Comparison of ENCODE assay signal across 17 cellular contexts in the genomic region with DNA sequence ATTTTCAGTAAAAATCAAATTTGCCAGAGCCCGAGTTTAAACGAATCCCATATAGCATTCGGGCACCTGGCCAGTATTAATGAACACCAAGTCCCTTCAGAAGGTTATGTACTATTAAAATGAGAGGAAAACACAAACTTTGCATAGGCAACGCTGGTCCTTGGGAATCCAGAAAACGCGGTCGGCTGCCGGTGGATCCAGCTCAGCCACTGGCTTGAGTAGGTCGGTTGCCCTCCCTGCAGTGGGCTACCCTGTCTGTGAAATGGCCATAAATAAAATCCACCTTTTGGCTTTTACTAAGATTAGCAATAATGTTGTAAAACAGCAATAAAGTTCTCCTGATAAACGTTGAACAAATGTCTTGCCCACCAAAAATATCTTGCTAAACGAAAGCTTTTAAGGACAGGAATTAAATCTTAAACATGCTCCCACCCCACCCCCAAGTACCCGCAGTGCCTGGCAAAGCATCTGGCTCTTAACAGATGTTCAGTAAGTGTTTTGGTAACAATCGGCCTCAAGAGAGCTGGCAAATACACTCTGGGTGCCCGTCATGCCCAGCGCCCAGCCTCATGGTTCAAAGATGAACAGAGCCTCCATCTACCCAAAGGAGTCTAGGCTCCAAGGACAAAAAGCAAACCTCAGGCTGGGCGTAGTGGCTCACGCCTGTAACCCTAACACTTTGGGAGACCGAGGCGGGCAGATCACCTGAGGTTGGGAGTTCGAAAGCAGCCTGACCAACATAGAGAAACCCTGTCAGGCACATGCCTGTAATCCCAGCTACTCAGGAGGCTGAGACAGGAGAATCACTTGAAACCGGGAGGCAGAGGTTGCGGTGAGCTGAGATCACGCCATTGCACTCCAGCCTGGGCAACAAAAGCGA.
DNase-seq lines count a peak whose midpoint lies in the region; ATAC-seq lines count a peak whose summit lies in the region.
"Had no signal": no experiment of that assay in that cellular context is flagged by ENCODE, and none has a peak within 500 bp of the region (broad histone marks: within the 10 kb centered on the region; RNA-seq: fewer than 3 reads in every experiment).

No MANE protein-coding gene starts in this region.

- H3K27me3 Mint-ChIP-seq in activated CD4-positive, alpha-beta memory T cell treated with anti-CD3 and anti-CD28 coated beads, Interleukin-2, amount 10 ng/mL, durations not matched to agents 7 days and 5 days, result peaks cover 17% of the 10 kb centered on the region
- H3K27me3 Mint-ChIP-seq in activated CD4-positive, alpha-beta memory T cell treated with anti-CD3 and anti-CD28 coated beads for 36 hours, result peaks cover 4% of the 10 kb centered on the region

- CTCF ChIA-PET in activated CD4-positive, alpha-beta memory T cell treated with anti-CD3 and anti-CD28 coated beads, Interleukin-2, amount 10 ng/mL, durations not matched to agents 7 days and 5 days (lab: Charles Lee), result no interaction called here
- CTCF ChIA-PET in activated CD4-positive, alpha-beta memory T cell treated with anti-CD3 and anti-CD28 coated beads for 36 hours (lab: Charles Lee), result no interaction called here

- no peak overlapping the region for H3K27ac Mint-ChIP-seq in activated CD4-positive, alpha-beta memory T cell treated with anti-CD3 and anti-CD28 coated beads, Interleukin-2, amount 10 ng/mL, durations not matched to agents 7 days and 5 days
- H3K27ac Mint-ChIP-seq in activated CD4-positive, alpha-beta memory T cell treated with anti-CD3 and anti-CD28 coated beads for 36 hours, result no peak overlapping the region
- H3K27ac Mint-ChIP-seq: CD8-positive, alpha-beta T cell; HFFc6 had no signal

- H3K4me3 Mint-ChIP-seq in activated CD4-positive, alpha-beta memory T cell treated with anti-CD3 and anti-CD28 coated beads, Interleukin-2, amount 10 ng/mL, durations not matched to agents 7 days and 5 days, result no peak overlapping the region
- H3K4me3 Mint-ChIP-seq in activated CD4-positive, alpha-beta memory T cell treated with anti-CD3 and anti-CD28 coated beads for 36 hours, result no peak overlapping the region
- H3K4me3 Mint-ChIP-seq: CD8-positive, alpha-beta T cell; HFFc6 had no signal

- H3K4me1 Mint-ChIP-seq in activated CD4-positive, alpha-beta memory T cell treated with anti-CD3 and anti-CD28 coated beads, Interleukin-2, amount 10 ng/mL, durations not matched to agents 7 days and 5 days, result no peaks in the 10 kb centered on the region
- peaks cover 4% of the 10 kb centered on the region for H3K4me1 Mint-ChIP-seq in activated CD4-positive, alpha-beta memory T cell treated with anti-CD3 and anti-CD28 coated beads for 36 hours (ENCODE audit: low read depth)

- peak; percentile 11 for DNase-seq in activated CD4-positive, alpha-beta memory T cell treated with anti-CD3 and anti-CD28 coated beads, Interleukin-2, amount 10 ng/mL, durations not matched to agents 7 days and 5 days
- DNase-seq in activated CD4-positive, alpha-beta memory T cell treated with anti-CD3 and anti-CD28 coated beads for 36 hours, result no peak
- DNase-seq in NCI-H2171 (lab: John Stamatoyannopoulos, UW), result peak; percentile 77
- DNase-seq in activated CD8-positive, alpha-beta memory T cell treated with anti-CD3 and anti-CD28 coated beads, Interleukin-2, amount 50 U/mL, for 48 hours, result peak; percentile 23
- DNase-seq in mesenteric fat pad (ENCODE audit: low spot score), result peak; percentile 62
- no peak for DNase-seq in RKO (ENCODE audit: low spot score)
- DNase-seq: HFFc6, KG1, NCI-H146, NCI-H226, NCI-H82, PC-3, SJCRH30 had no signal

- ATAC-seq in GM21619 (IDR thresholded peaks at IDR 0.05; ENCODE audit: unreplicated experiment), result no peak
- ATAC-seq in GM18907 (IDR thresholded peaks at IDR 0.05; ENCODE audit: unreplicated experiment), result no peak
- ATAC-seq: CD8-positive, alpha-beta T cell; HepG2; PC-3 had no signal

- H3K9me3 Mint-ChIP-seq in activated CD4-positive, alpha-beta memory T cell treated with anti-CD3 and anti-CD28 coated beads, Interleukin-2, amount 10 ng/mL, durations not matched to agents 7 days and 5 days, result no peaks in the 10 kb centered on the region
- no peaks in the 10 kb centered on the region for H3K9me3 Mint-ChIP-seq in activated CD4-positive, alpha-beta memory T cell treated with anti-CD3 and anti-CD28 coated beads for 36 hours
- H3K9me3 Mint-ChIP-seq: CD8-positive, alpha-beta T cell had no signal

- intact Hi-C loops in activated CD4-positive, alpha-beta memory T cell treated with anti-CD3 and anti-CD28 coated beads for 36 hours (cut with micrococcal nuclease), result no loop called here

- POLR2A ChIA-PET in activated CD4-positive, alpha-beta memory T cell treated with anti-CD3 and anti-CD28 coated beads, Interleukin-2, amount 10 ng/mL, durations not matched to agents 7 days and 5 days (lab: Charles Lee), result no interaction called here
- POLR2A ChIA-PET in activated CD4-positive, alpha-beta memory T cell treated with anti-CD3 and anti-CD28 coated beads for 36 hours (lab: Charles Lee), result no interaction called here

- H3K36me3 Mint-ChIP-seq in activated CD4-positive, alpha-beta memory T cell treated with anti-CD3 and anti-CD28 coated beads, Interleukin-2, amount 10 ng/mL, durations not matched to agents 7 days and 5 days (ENCODE audit: low read depth), result no peaks in the 10 kb centered on the region
- no peaks in the 10 kb centered on the region for H3K36me3 Mint-ChIP-seq in activated CD4-positive, alpha-beta memory T cell treated with anti-CD3 and anti-CD28 coated beads for 36 hours

Comparison
In these comparisons a context has a peak if more than half of its experiments do, and no peak if none do; other contexts are left out.
1. DNase-seq: peak in activated CD4-positive, alpha-beta memory T cell treated with anti-CD3 and anti-CD28 coated beads, Interleukin-2, amount 10 ng/mL, durations not matched to agents 7 days and 5 days (single experiment), NCI-H2171 (single experiment), activated CD8-positive, alpha-beta memory T cell treated with anti-CD3 and anti-CD28 coated beads, Interleukin-2, amount 50 U/mL, for 48 hours (single experiment) and mesenteric fat pad (single experiment); none in activated CD4-positive, alpha-beta memory T cell treated with anti-CD3 and anti-CD28 coated beads for 36 hours (single experiment) and RKO (single experiment).